ENCODE assay signal across 2 cellular contexts in the genomic region with DNA sequence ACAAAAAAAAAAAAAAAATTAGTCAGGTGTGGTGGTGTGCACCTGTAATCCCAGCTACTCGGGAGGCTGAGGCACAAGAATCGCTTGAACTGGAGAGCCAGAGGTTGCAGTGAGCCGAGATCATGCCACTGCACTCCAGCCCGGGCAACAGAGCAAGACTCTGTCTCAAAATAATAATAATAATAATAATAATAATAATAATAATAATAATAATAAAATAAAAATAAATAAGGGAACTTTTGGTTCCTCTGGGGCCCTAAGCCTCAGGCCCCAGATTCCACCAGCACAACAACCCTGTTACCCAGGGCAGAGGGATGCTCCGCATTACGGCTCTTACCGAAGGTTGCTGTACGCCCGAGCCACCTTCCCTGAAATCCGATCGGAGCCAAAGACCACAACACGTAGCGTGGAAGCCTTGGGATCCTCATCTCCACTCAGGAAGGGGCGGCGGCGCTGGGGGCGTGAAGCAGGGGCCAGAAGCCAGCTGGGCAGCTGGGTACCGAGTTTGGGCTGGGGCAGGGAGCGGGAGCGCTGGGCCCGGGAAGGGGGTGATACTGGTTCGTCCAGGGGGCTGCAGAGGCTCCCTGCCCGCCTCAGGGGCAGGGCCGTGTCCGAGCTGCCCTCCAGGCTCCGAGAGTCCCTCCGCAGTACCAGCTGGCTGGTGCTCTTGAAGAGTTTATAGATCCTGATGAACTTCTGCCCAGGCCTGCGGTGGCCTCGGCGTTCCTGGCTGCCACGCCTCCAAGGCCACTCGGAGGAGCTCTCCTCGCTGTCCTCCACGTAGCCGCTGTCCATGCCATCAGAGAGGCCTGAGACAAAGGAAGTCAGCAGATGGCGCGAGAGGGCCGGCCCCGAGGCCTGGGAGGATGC.
TF ChIP-seq lines count a peak whose summit lies in the region.

No MANE protein-coding gene starts in this region.

TF ChIP-seq in IMR-90, 13 proteins besides CTCF, POLR2A, EP300 and RAD21:
- TF ChIP-seq MXI1 (IDR thresholded peaks at IDR 0.05; ENCODE audit: borderline replicate concordance, low read depth, low read length) (no peak), RFX5 (IDR thresholded peaks at IDR 0.05; ENCODE audit: low read depth, low read length) (no peak), BHLHE40 (IDR thresholded peaks at IDR 0.05; ENCODE audit: low read depth, low read length) (no peak), FOS (IDR thresholded peaks at IDR 0.05; ENCODE audit: low read depth, low read length) (no peak), CEBPB (IDR thresholded peaks at IDR 0.05; ENCODE audit: low read depth, low read length) (no peak), CHD1 (IDR thresholded peaks at IDR 0.05; ENCODE audit: low read depth, low read length) (no peak), MAFK (IDR thresholded peaks at IDR 0.05; ENCODE audit: low read depth, low read length) (no peak), MAZ (IDR thresholded peaks at IDR 0.05; ENCODE audit: borderline replicate concordance, low read depth, low read length) (no peak), NFE2L2 (IDR thresholded peaks at IDR 0.05; ENCODE audit: low read depth, low read length) (no peak), RCOR1 (IDR thresholded peaks at IDR 0.05; ENCODE audit: insufficient replicate concordance, low read length) (no peak), SMC3 (IDR thresholded peaks at IDR 0.05; ENCODE audit: low read depth, low read length) (no peak)
- TF ChIP-seq, protein P1, sequence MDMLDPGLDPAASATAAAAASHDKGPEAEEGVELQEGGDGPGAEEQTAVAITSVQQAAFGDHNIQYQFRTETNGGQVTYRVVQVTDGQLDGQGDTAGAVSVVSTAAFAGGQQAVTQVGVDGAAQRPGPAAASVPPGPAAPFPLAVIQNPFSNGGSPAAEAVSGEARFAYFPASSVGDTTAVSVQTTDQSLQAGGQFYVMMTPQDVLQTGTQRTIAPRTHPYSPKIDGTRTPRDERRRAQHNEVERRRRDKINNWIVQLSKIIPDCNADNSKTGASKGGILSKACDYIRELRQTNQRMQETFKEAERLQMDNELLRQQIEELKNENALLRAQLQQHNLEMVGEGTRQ (IDR thresholded peaks at IDR 0.05; ENCODE audit: low read depth, low read length): no peak

TF ChIP-seq in HepG2, 621 proteins besides CTCF, POLR2A, EP300 and RAD21:
- TF ChIP-seq STAG1 (CRISPR knock-in tag; IDR thresholded peaks at IDR 0.05): peak; percentile 47
- no peak for TF ChIP-seq ZNF75D (CRISPR knock-in tag; IDR thresholded peaks at IDR 0.05; ENCODE audit: borderline replicate concordance)
- TF ChIP-seq, protein P2, sequence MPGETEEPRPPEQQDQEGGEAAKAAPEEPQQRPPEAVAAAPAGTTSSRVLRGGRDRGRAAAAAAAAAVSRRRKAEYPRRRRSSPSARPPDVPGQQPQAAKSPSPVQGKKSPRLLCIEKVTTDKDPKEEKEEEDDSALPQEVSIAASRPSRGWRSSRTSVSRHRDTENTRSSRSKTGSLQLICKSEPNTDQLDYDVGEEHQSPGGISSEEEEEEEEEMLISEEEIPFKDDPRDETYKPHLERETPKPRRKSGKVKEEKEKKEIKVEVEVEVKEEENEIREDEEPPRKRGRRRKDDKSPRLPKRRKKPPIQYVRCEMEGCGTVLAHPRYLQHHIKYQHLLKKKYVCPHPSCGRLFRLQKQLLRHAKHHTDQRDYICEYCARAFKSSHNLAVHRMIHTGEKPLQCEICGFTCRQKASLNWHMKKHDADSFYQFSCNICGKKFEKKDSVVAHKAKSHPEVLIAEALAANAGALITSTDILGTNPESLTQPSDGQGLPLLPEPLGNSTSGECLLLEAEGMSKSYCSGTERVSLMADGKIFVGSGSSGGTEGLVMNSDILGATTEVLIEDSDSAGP (CRISPR knock-in tag; IDR thresholded peaks at IDR 0.05; ENCODE audit: borderline replicate concordance): peak; percentile 21; the same call in 1 of the 2 replicates
